18 cellular contexts compared by ENCODE assay signal in the genomic region with DNA sequence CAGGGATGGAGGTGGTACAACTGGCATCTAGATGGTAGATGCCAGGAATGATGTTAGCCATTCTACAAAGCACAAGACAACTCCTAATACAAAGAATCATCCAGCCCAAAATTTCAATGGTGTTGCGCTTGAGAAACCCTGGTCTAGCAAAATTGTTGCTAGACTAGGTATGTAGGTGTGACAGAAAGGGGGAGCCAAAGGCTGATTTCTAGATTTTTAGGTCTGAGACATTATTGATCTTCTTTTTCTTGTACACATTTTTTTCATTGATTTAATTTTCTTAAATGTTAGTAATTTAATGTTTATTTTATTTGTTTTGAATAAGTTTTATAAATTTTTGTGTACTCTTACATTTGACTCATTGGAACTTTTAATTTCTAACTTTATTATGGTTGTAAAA.
DNase-seq lines count a peak whose midpoint lies in the region; ATAC-seq, FAIRE-seq and TF ChIP-seq lines count a peak whose summit lies in the region.
"Had no signal": no experiment of that assay in that cellular context is flagged by ENCODE, and none has a peak within 500 bp of the region (broad histone marks: within the 10 kb centered on the region; RNA-seq: fewer than 3 reads in every experiment).

No MANE protein-coding gene starts in this region.

- H3K4me1 ChIP-seq in OCI-LY3 (ENCODE audit: low read length), result no peaks in the 10 kb centered on the region
- no peaks in the 10 kb centered on the region for H3K4me1 ChIP-seq in K562 (replicated peaks in 1 of 2; ENCODE audit: control insufficient read depth in 2 of 2, insufficient read depth in 2 of 2, low read length in 2 of 2)
- no peaks in the 10 kb centered on the region for H3K4me1 ChIP-seq in pancreas
- H3K4me1 ChIP-seq: BLaER1 treated with 17β-estradiol and CSF1 and Interleukin-3, amounts not matched to agents 10 nM and 100 nM; SJCRH30 had no signal

- CTCF ChIA-PET in K562 (lab: Yijun Ruan, JAX; ENCODE audit: low intra/inter-chr PET ratio), result no interaction called here

- H3K4me3 ChIP-seq in OCI-LY3 (ENCODE audit: low read length) (no peak overlapping the region), K562 (no peak overlapping the region), pancreas (no peak overlapping the region)
- H3K4me3 ChIP-seq: BLaER1 treated with 17β-estradiol and CSF1 and Interleukin-3, amounts not matched to agents 10 nM and 100 nM; SJCRH30 had no signal

- no peak for TF ChIP-seq RAD21 in K562 (CRISPR knock-in tag; conservative IDR thresholded peaks at IDR 0.05 in 1 of 2, IDR thresholded peaks at IDR 0.05 in 1 of 2)

- TF ChIP-seq POLR2A in K562 (conservative IDR thresholded peaks at IDR 0.05) (no peak), GM12892 (IDR thresholded peaks at IDR 0.05; ENCODE audit: low read depth, low read length) (no peak)

- H2AFZ ChIP-seq in OCI-LY3 (ENCODE audit: low read depth, low read length) (no peak overlapping the region), K562 (ENCODE audit: low read depth, low read length) (no peak overlapping the region)

- H3K27me3 ChIP-seq in OCI-LY3 (ENCODE audit: low read depth, low read length), result no peaks in the 10 kb centered on the region
- H3K27me3 ChIP-seq in K562 (ENCODE audit: control insufficient read depth in 2 of 2, insufficient read depth in 2 of 2, low read length in 2 of 2), result no peaks in the 10 kb centered on the region
- no peaks in the 10 kb centered on the region for H3K27me3 ChIP-seq in pancreas
- H3K27me3 ChIP-seq: BLaER1 treated with 17β-estradiol and CSF1 and Interleukin-3, amounts not matched to agents 10 nM and 100 nM; SJCRH30 had no signal

- no peak for TF ChIP-seq EP300 in K562 (IDR thresholded peaks at IDR 0.05; ENCODE audit: low read length)

- no TSS peak for BruUV-seq in K562 (replicated peaks; lab: Mats Ljungman, UMichigan)

- H3K9me3 ChIP-seq in OCI-LY3 (ENCODE audit: insufficient read depth, low read length), result no peaks in the 10 kb centered on the region
- H3K9me3 ChIP-seq in K562 (replicated peaks; ENCODE audit: control insufficient read depth, insufficient read depth, low read depth, low read length), result no peaks in the 10 kb centered on the region; the same call in 1 of the 2 replicates
- H3K9me3 ChIP-seq in pancreas, result no peaks in the 10 kb centered on the region

- DNase-seq in K562 (ENCODE audit: extremely low read depth in 1 of 4, low spot score in 3 of 4) (no peak), pancreas (no peak), GM12892 (ENCODE audit: insufficient read length) (no peak), COR-L47 (lab: John Stamatoyannopoulos, UW) (no peak)
- DNase-seq: CD8-positive, alpha-beta memory T cell; DMS79; KBM-7; NCI-H1105 treated with DMSO at 0.1 percent for 48 hours; NCI-H1694; NCI-H2081 treated with DMSO at 0.1 percent for 48 hours; NCI-H510A; NCI-H82; SJCRH30 had no signal

- in situ Hi-C loops in K562 (cut with MboI), result no loop called here

- ATAC-seq in K562, result no peak
- no peak for ATAC-seq in pancreas
- ATAC-seq in GM18909 (IDR thresholded peaks at IDR 0.05; ENCODE audit: poor library complexity, unreplicated experiment), result no peak

- H3K27ac ChIP-seq in C4-2B, result no peak overlapping the region
- no peak overlapping the region for H3K27ac ChIP-seq in OCI-LY3 (ENCODE audit: low read length)
- no peak overlapping the region for H3K27ac ChIP-seq in K562 (ENCODE audit: extremely low read depth, low read depth, low read length)
- H3K27ac ChIP-seq in pancreas, result no peak overlapping the region
- H3K27ac ChIP-seq: BLaER1 treated with 17β-estradiol and CSF1 and Interleukin-3, amounts not matched to agents 10 nM and 100 nM; SJCRH30 had no signal

- TF ChIP-seq CTCF in C4-2B (conservative IDR thresholded peaks at IDR 0.05) (peak; percentile 10), OCI-LY3 (IDR thresholded peaks at IDR 0.05; ENCODE audit: low read depth, low read length) (0 out of 2 replicates have a peak, but pooled peaks have one; percentile 9), K562 (IDR thresholded peaks at IDR 0.05 in 2 of 3, conservative IDR thresholded peaks at IDR 0.05 in 1 of 3; ENCODE audit: insufficient read depth in 2 of 3, low read depth in 1 of 3, low read length in 3 of 3) (no peak), pancreas (IDR thresholded peaks at IDR 0.05) (no peak)

- H3K36me3 ChIP-seq in OCI-LY3 (replicated peaks; ENCODE audit: low read depth, low read length) (no peaks in the 10 kb centered on the region), K562 (ENCODE audit: control insufficient read depth, insufficient read depth, low read length) (no peaks in the 10 kb centered on the region), pancreas (no peaks in the 10 kb centered on the region)

- H4K20me1 ChIP-seq in OCI-LY3 (ENCODE audit: insufficient read depth, low read length) (no peaks in the 10 kb centered on the region), K562 (replicated peaks; ENCODE audit: control insufficient read depth, insufficient read depth, low read length) (no peaks in the 10 kb centered on the region)
- H4K20me1 ChIP-seq: BLaER1 treated with 17β-estradiol and CSF1 and Interleukin-3, amounts not matched to agents 10 nM and 100 nM had no signal

- WGBS in K562 (ENCODE audit: insufficient coverage, low coverage, missing lambda C conversion rate), result 8% methylated on average over 1 of the region's 1 CpG
- 43 to 100% methylated on average over 1 of the region's 1 CpG for WGBS in pancreas, 2 donors

- FAIRE-seq in K562 (lab: Jason Lieb, UNC) (peak; percentile 26), pancreas (lab: Jason Lieb, UNC) (peak; percentile 45), GM12892 (lab: Jason Lieb, UNC) (no peak)
- FAIRE-seq: H54 had no signal

- no peaks in the 10 kb centered on the region for H3K79me2 ChIP-seq in OCI-LY3 (ENCODE audit: low read length)
- H3K79me2 ChIP-seq in K562 (ENCODE audit: control insufficient read depth, insufficient read depth, low read length), result no peaks in the 10 kb centered on the region

- no peaks in the 10 kb centered on the region for H3K9me1 ChIP-seq in K562 (ENCODE audit: control insufficient read depth, insufficient read depth, low read length)

- POLR2A ChIA-PET in K562 (lab: Yijun Ruan, JAX), result no interaction called here

- intact Hi-C loops in K562 (cut with micrococcal nuclease), result no loop called here
- intact Hi-C loops in pancreas (cut with DNase I), result no loop called here

- H3K9ac ChIP-seq in OCI-LY3 (ENCODE audit: low read length) (no peak overlapping the region), K562 (ENCODE audit: insufficient read depth in 1 of 2, low read depth in 2 of 2, low read length in 2 of 2) (no peak overlapping the region)
- H3K9ac ChIP-seq: BLaER1 treated with 17β-estradiol and CSF1 and Interleukin-3, amounts not matched to agents 10 nM and 100 nM had no signal

- H3K4me2 ChIP-seq in OCI-LY3 (ENCODE audit: low read length), result no peak overlapping the region
- no peak overlapping the region for H3K4me2 ChIP-seq in K562 (ENCODE audit: insufficient read depth, low read length)
- H3K4me2 ChIP-seq: BLaER1 treated with 17β-estradiol and CSF1 and Interleukin-3, amounts not matched to agents 10 nM and 100 nM had no signal

TF ChIP-seq in K562, 482 proteins besides CTCF, POLR2A, EP300 and RAD21:
- TF ChIP-seq ZNF175 (CRISPR knock-in tag; IDR thresholded peaks at IDR 0.05; ENCODE audit: low read depth) (no peak), RFX1 (IDR thresholded peaks at IDR 0.05) (no peak), ZNF140 (CRISPR knock-in tag; IDR thresholded peaks at IDR 0.05) (no peak), SP2 (IDR thresholded peaks at IDR 0.05; ENCODE audit: extremely low read depth, low read depth, low read length, poor library complexity, severe bottlenecking) (no peak), TCF3 (CRISPR knock-in tag; IDR thresholded peaks at IDR 0.05) (no peak), HIVEP1 (CRISPR knock-in tag; IDR thresholded peaks at IDR 0.05) (no peak), DIDO1 (tag; IDR thresholded peaks at IDR 0.05; ENCODE audit: low read depth) (no peak), CBX5 (IDR thresholded peaks at IDR 0.05; ENCODE audit: borderline replicate concordance, low read depth) (no peak), ZFP30 (CRISPR knock-in tag; IDR thresholded peaks at IDR 0.05; ENCODE audit: borderline replicate concordance) (no peak)
- TF ChIP-seq, protein P1, sequence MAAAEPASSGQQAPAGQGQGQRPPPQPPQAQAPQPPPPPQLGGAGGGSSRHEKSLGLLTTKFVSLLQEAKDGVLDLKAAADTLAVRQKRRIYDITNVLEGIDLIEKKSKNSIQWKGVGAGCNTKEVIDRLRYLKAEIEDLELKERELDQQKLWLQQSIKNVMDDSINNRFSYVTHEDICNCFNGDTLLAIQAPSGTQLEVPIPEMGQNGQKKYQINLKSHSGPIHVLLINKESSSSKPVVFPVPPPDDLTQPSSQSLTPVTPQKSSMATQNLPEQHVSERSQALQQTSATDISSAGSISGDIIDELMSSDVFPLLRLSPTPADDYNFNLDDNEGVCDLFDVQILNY (CRISPR knock-in tag; IDR thresholded peaks at IDR 0.05), result no peak

Comparison
In these comparisons a context has a peak if more than half of its experiments do, and no peak if none do; other contexts are left out.
1. CTCF ChIP-seq: peak in C4-2B (single experiment) and OCI-LY3 (single experiment); none in K562 (0 of 3) and pancreas (0 of 4).